Comparison of ENCODE assay signal across 8 cellular contexts in genomic region chr2:27408601-27409320, GRCh38. TPM values are rescaled to one million over a fixed set of nuclear protein-coding genes. Genes with fewer than 3 reads are reported as not detected.
DNase-seq lines count a peak whose midpoint lies in the region; ATAC-seq and TF ChIP-seq lines count a peak whose summit lies in the region.

No MANE protein-coding gene starts in this region.

- H3K27me3 Mint-ChIP-seq in mesothelial cell of epicardium (ENCODE audit: low read depth), result no peaks in the 10 kb centered on the region
- no peaks in the 10 kb centered on the region for H3K27me3 Mint-ChIP-seq in type B pancreatic cell

- TF ChIP-seq CTCF in mesothelial cell of epicardium (IDR thresholded peaks at IDR 0.05; ENCODE audit: unreplicated experiment), result no peak
- TF ChIP-seq CTCF in type B pancreatic cell (conservative IDR thresholded peaks at IDR 0.05), result no peak

- H3K27ac Mint-ChIP-seq in mesothelial cell of epicardium (peak overlapping the region; percentile 95), type B pancreatic cell (peak overlapping the region; percentile 92)

- ATAC-seq in GM18520 (IDR thresholded peaks at IDR 0.05; ENCODE audit: unreplicated experiment) (peak; percentile 21), HG02981 (IDR thresholded peaks at IDR 0.05; ENCODE audit: unreplicated experiment) (peak; percentile 32)

- peak; percentile 43 for DNase-seq in RKO (ENCODE audit: low spot score)
- DNase-seq in mesothelial cell of epicardium (ENCODE audit: low spot score in 2 of 2, unreplicated experiment in 2 of 2), result no peak
- no peak for DNase-seq in type B pancreatic cell (ENCODE audit: extremely low spot score, unreplicated experiment)
- DNase-seq in NCI-H226, result no peak

- H3K9me3 ChIP-seq in BLaER1 (no peaks in the 10 kb centered on the region; the same call in 1 of the 2 replicates), ectodermal cell (ENCODE audit: control insufficient read depth, low read length) (no peaks in the 10 kb centered on the region)

- H3K4me1 ChIP-seq in BLaER1 (peaks cover 30% of the 10 kb centered on the region), ectodermal cell (ENCODE audit: control insufficient read depth, insufficient read depth, low read length) (no peaks in the 10 kb centered on the region)

- H3K4me2 ChIP-seq in BLaER1, result peak overlapping the region; percentile 94

- H3K4me3 ChIP-seq in BLaER1, result peak overlapping the region; percentile 95
- peak overlapping the region; percentile 94 for H3K4me3 ChIP-seq in ectodermal cell (ENCODE audit: insufficient read depth, low read depth, low read length)

- peak overlapping the region; percentile 93 for H3K9ac ChIP-seq in BLaER1

- peaks cover 38% of the 10 kb centered on the region for H3K36me3 ChIP-seq in BLaER1
- peaks cover 4% of the 10 kb centered on the region for H3K36me3 ChIP-seq in ectodermal cell (ENCODE audit: control insufficient read depth, insufficient read depth, low read length)

- H3K4me3 Mint-ChIP-seq in mesothelial cell of epicardium, result peak overlapping the region; percentile 80
- peak overlapping the region; percentile 91 for H3K4me3 Mint-ChIP-seq in type B pancreatic cell

- H3K36me3 Mint-ChIP-seq in mesothelial cell of epicardium (peaks cover 5% of the 10 kb centered on the region), type B pancreatic cell (peaks cover 4% of the 10 kb centered on the region)

- H4K20me1 ChIP-seq in BLaER1, result peaks cover 55% of the 10 kb centered on the region

- H3K27me3 ChIP-seq in BLaER1 (no peaks in the 10 kb centered on the region), ectodermal cell (ENCODE audit: control insufficient read depth, insufficient read depth, low read length, poor library complexity, severe bottlenecking) (no peaks in the 10 kb centered on the region)

- H3K9me3 Mint-ChIP-seq in mesothelial cell of epicardium, result no peaks in the 10 kb centered on the region
- no peaks in the 10 kb centered on the region for H3K9me3 Mint-ChIP-seq in type B pancreatic cell

- peaks cover 19% of the 10 kb centered on the region for H3K4me1 Mint-ChIP-seq in mesothelial cell of epicardium
- peaks cover 20% of the 10 kb centered on the region for H3K4me1 Mint-ChIP-seq in type B pancreatic cell (ENCODE audit: unreplicated experiment)

- WGBS in ectodermal cell, 2 experiments, result 0 to 1% methylated on average over 33 of the region's 33 CpGs

- H3K27ac ChIP-seq in BLaER1 (peak overlapping the region; percentile 92), ectodermal cell (ENCODE audit: insufficient read depth, low read depth, low read length, poor library complexity, severe bottlenecking) (peak overlapping the region; percentile 58)

RNA-seq across cellular contexts. Expression of gene PPM1G, which starts 0.6 kb away (rescaled TPM):
- 144 TPM for polyA plus RNA-seq in ectodermal cell (2013, experiment 1 of 4)
- polyA plus RNA-seq in ectodermal cell (2013, experiment 2 of 4), result 138 TPM
- 111 TPM for polyA plus RNA-seq in ectodermal cell (2013, experiment 3 of 4)
- 120 TPM for polyA plus RNA-seq in ectodermal cell (2013, experiment 4 of 4)
- total RNA-seq in mesothelial cell of epicardium (60.0 to 63.7 TPM (median 62.4 TPM) in 3 replicates), type B pancreatic cell (ENCODE audit: low replicate concordance) (80.4 and 95.3 TPM in 2 replicates)

RNA-seq across cellular contexts. Expression of gene NRBP1, which starts 19.7 kb away (rescaled TPM):
- polyA plus RNA-seq in ectodermal cell (2013, experiment 1 of 4), result 170 TPM
- 177 TPM for polyA plus RNA-seq in ectodermal cell (2013, experiment 2 of 4)
- polyA plus RNA-seq in ectodermal cell (2013, experiment 3 of 4), result 113 TPM
- 131 TPM for polyA plus RNA-seq in ectodermal cell (2013, experiment 4 of 4)
- total RNA-seq in mesothelial cell of epicardium, result 126 to 130 TPM (median 129 TPM) in 3 replicates
- total RNA-seq in type B pancreatic cell (ENCODE audit: low replicate concordance), result 96.7 and 105 TPM in 2 replicates

RNA-seq across cellular contexts. Expression of gene ZNF513, which starts 28.2 kb away (rescaled TPM):
- 30.7 TPM for polyA plus RNA-seq in ectodermal cell (2013, experiment 1 of 4)
- 34.7 TPM for polyA plus RNA-seq in ectodermal cell (2013, experiment 2 of 4)
- 27.8 TPM for polyA plus RNA-seq in ectodermal cell (2013, experiment 3 of 4)
- polyA plus RNA-seq in ectodermal cell (2013, experiment 4 of 4), result 30.9 TPM
- 25.0 to 25.7 TPM (median 25.1 TPM) in 3 replicates for total RNA-seq in mesothelial cell of epicardium
- total RNA-seq in type B pancreatic cell (ENCODE audit: low replicate concordance), result 25.3 and 25.9 TPM in 2 replicates

RNA-seq across cellular contexts. Expression of gene KRTCAP3, which starts 33.4 kb away (rescaled TPM):
- polyA plus RNA-seq in ectodermal cell (2013, experiment 1 of 4), result 8.4 TPM
- 10.5 TPM for polyA plus RNA-seq in ectodermal cell (2013, experiment 2 of 4)
- polyA plus RNA-seq in ectodermal cell (2013, experiment 3 of 4), result 10.8 TPM
- polyA plus RNA-seq in ectodermal cell (2013, experiment 4 of 4), result 10.7 TPM
- total RNA-seq in mesothelial cell of epicardium (24.5 to 26.1 TPM (median 25.5 TPM) in 3 replicates), type B pancreatic cell (ENCODE audit: low replicate concordance) (12.4 and 23.9 TPM in 2 replicates)

RNA-seq across cellular contexts. Expression of gene SNX17, which starts 38.3 kb away (rescaled TPM):
- polyA plus RNA-seq in ectodermal cell (2013, experiment 1 of 4), result 83.8 TPM
- polyA plus RNA-seq in ectodermal cell (2013, experiment 2 of 4), result 92.4 TPM
- polyA plus RNA-seq in ectodermal cell (2013, experiment 3 of 4), result 65.9 TPM
- polyA plus RNA-seq in ectodermal cell (2013, experiment 4 of 4), result 75.7 TPM
- total RNA-seq in mesothelial cell of epicardium (83.0 to 88.4 TPM (median 88.2 TPM) in 3 replicates), type B pancreatic cell (ENCODE audit: low replicate concordance) (74.7 and 94.3 TPM in 2 replicates)
